8 cellular contexts compared by ENCODE assay signal in the genomic region with DNA sequence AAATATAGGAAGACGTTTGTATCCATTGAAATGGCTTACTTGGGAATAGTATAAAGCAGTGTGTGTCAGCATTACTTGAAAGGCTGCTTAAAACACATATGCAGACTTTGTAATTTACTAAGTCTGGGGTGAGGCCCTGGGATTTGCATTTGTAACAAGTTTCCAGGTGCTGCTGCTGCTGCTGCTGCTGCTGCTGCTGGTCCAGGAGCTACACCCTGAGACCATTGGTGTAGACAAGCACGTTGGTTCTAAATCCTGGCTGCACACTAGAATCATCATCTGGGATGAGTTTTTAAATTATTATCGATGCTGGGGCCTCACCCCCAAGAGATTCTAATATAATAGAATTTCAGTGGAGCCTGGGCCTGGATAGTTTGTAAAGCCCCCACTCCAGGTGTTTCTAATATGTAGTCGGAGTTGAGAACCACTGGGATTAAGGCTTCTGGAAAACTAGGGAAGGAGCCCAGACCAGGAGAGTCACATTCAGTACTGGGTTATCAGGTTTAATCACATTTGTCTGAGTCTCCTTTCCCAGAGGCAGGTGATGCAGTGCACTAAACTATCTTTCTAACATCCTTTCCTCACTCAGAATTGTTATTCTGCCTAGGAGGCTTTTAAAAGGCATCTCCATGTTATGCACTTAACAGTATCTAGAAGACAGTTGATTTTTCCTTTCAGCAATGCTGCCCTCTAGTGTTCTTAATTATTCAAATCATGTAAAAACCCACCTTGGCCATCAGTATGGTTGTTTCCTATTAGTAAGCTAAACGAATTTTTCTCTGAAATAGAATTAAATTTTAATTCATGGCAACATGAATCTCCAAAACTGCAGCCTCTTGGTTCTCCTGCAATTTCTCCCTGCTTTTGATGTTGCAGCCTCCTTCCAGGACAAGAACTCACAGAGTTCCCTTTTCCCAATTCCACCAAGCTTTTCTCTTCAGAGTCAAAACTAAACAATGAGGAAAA. TPM values are rescaled to one million over a fixed set of nuclear protein-coding genes. Genes with fewer than 3 reads are reported as not detected.
DNase-seq lines count a peak whose midpoint lies in the region; ATAC-seq and TF ChIP-seq lines count a peak whose summit lies in the region.

No MANE protein-coding gene starts in this region.

- H3K4me3 ChIP-seq in fibroblast of the aortic adventitia (ENCODE audit: low read depth, low read length) (no peak overlapping the region), osteoblast (ENCODE audit: insufficient read depth, low read length) (no peak overlapping the region)

- H3K4me2 ChIP-seq in osteoblast (ENCODE audit: insufficient read depth, low read length): no peak overlapping the region

- peaks cover 5% of the 10 kb centered on the region for H3K27me3 ChIP-seq in osteoblast (ENCODE audit: insufficient read depth, low read length)

- H3K27me3 Mint-ChIP-seq in stimulated activated naive CD8-positive, alpha-beta T cell treated with anti-CD3 and anti-CD28 coated beads, Interleukin-15, amount 100 ng/mL, for 72 hours: peaks cover 23% of the 10 kb centered on the region

- H3K4me1 ChIP-seq in osteoblast (ENCODE audit: insufficient read depth, low read length): no peaks in the 10 kb centered on the region

- H3K79me2 ChIP-seq in osteoblast (ENCODE audit: insufficient read depth, low read length): no peaks in the 10 kb centered on the region

- no peak overlapping the region for H3K27ac ChIP-seq in osteoblast (ENCODE audit: low read depth, low read length)

- no peaks in the 10 kb centered on the region for H3K9me3 Mint-ChIP-seq in stimulated activated naive CD8-positive, alpha-beta T cell treated with anti-CD3 and anti-CD28 coated beads, Interleukin-15, amount 100 ng/mL, for 72 hours

- TF ChIP-seq CTCF in fibroblast of the aortic adventitia (IDR thresholded peaks at IDR 0.05; ENCODE audit: insufficient read depth, low read length) (peak; percentile 39), osteoblast (IDR thresholded peaks at IDR 0.05; ENCODE audit: extremely low read depth, low read depth, low read length) (peak; percentile 57)

- peak; percentile 72 for ATAC-seq in stimulated activated naive CD8-positive, alpha-beta T cell treated with anti-CD3 and anti-CD28 coated beads, Interleukin-15, amount 100 ng/mL, for 72 hours
- ATAC-seq in stimulated activated naive CD8-positive, alpha-beta T cell treated with anti-CD3 and anti-CD28 coated beads, Interleukin-15, Interleukin-2, amounts not matched to agents 100 U/mL and 50 U/mL, for 24 hours: no peak
- peak; percentile 80 for ATAC-seq in HG02623 (IDR thresholded peaks at IDR 0.05; ENCODE audit: unreplicated experiment)

- H3K9me3 ChIP-seq in osteoblast (ENCODE audit: low read depth, low read length): no peaks in the 10 kb centered on the region

- no peak overlapping the region for H3K4me3 Mint-ChIP-seq in stimulated activated naive CD8-positive, alpha-beta T cell treated with anti-CD3 and anti-CD28 coated beads, Interleukin-15, amount 100 ng/mL, for 72 hours

- H3K27ac Mint-ChIP-seq in stimulated activated naive CD8-positive, alpha-beta T cell treated with anti-CD3 and anti-CD28 coated beads, Interleukin-15, amount 100 ng/mL, for 72 hours: peak overlapping the region in 1 of 2 donors; percentile 22

- H3K4me1 Mint-ChIP-seq in stimulated activated naive CD8-positive, alpha-beta T cell treated with anti-CD3 and anti-CD28 coated beads, Interleukin-15, amount 100 ng/mL, for 72 hours: peaks cover 6% of the 10 kb centered on the region

- no peaks in the 10 kb centered on the region for H4K20me1 ChIP-seq in osteoblast (ENCODE audit: insufficient read depth, low read length)

- no peaks in the 10 kb centered on the region for H3K36me3 ChIP-seq in osteoblast (ENCODE audit: insufficient read depth, low read length)

- DNase-seq in stimulated activated naive CD8-positive, alpha-beta T cell treated with anti-CD3 and anti-CD28 coated beads, Interleukin-15, amount 100 ng/mL, for 72 hours: peak in 1 of 2 donors; percentile 22
- DNase-seq in stimulated activated naive CD8-positive, alpha-beta T cell treated with anti-CD3 and anti-CD28 coated beads, Interleukin-15, Interleukin-2, amounts not matched to agents 100 U/mL and 50 U/mL, for 24 hours: no peak
- DNase-seq in NCI-H128 (lab: John Stamatoyannopoulos, UW; ENCODE audit: unreplicated experiment) (peak; percentile 22), SW 1271 (lab: John Stamatoyannopoulos, UW) (peak; percentile 23 to 72), fibroblast of the aortic adventitia (ENCODE audit: low read depth) (peak; percentile 85), osteoblast (ENCODE audit: insufficient read length, low spot score, missing footprints) (no peak)
- no peak for DNase-seq in stimulated activated CD4-positive, alpha-beta T cell treated with anti-CD3 and anti-CD28 coated beads, Interleukin-2, amount 100 ng/mL, for 24 hours

- H2AFZ ChIP-seq in osteoblast (ENCODE audit: low read length): no peak overlapping the region

RNA-seq across cellular contexts. Expression of a gene that starts 45.4 kb away (rescaled TPM):
- total RNA-seq in fibroblast of the aortic adventitia (ENCODE audit: low replicate concordance) (179 and 420 TPM in 2 replicates), osteoblast (212 and 220 TPM in 2 replicates)

Comparison
In these comparisons a context has a peak if more than half of its experiments do, and no peak if none do; other contexts are left out.
1. DNase-seq: peak in NCI-H128 (single experiment), SW 1271 (2 of 2) and fibroblast of the aortic adventitia (single experiment); none in stimulated activated naive CD8-positive, alpha-beta T cell treated with anti-CD3 and anti-CD28 coated beads, Interleukin-15, Interleukin-2, amounts not matched to agents 100 U/mL and 50 U/mL, for 24 hours (single experiment), osteoblast (single experiment) and stimulated activated CD4-positive, alpha-beta T cell treated with anti-CD3 and anti-CD28 coated beads, Interleukin-2, amount 100 ng/mL, for 24 hours (0 of 2).